ENCODE assay signal across 27 cellular contexts in genomic region chr3:117485841-117486240, GRCh38.
DNase-seq lines count a peak whose midpoint lies in the region; ATAC-seq lines count a peak whose summit lies in the region.
"Had no signal": no experiment of that assay in that cellular context is flagged by ENCODE, and none has a peak within 500 bp of the region (broad histone marks: within the 10 kb centered on the region; RNA-seq: fewer than 3 reads in every experiment).

No MANE protein-coding gene starts in this region.

- no peak overlapping the region for H3K27ac ChIP-seq in Karpas-422 (ENCODE audit: low read length)
- H3K27ac ChIP-seq: HL-60, SJCRH30 had no signal

- H3K79me2 ChIP-seq in Karpas-422 (ENCODE audit: low read length), result no peaks in the 10 kb centered on the region

- no peaks in the 10 kb centered on the region for H3K9me3 ChIP-seq in Karpas-422 (ENCODE audit: low read length)
- H3K9me3 ChIP-seq: SJCRH30 had no signal

- no peak for DNase-seq in T1000 (lab: John Stamatoyannopoulos, UW)
- DNase-seq in GDM1 (lab: John Stamatoyannopoulos, UW), result no peak
- no peak for DNase-seq in activated naive CD4-positive, alpha-beta T cell treated with anti-CD3 and anti-CD28 coated beads, Interleukin-2, amount 50 U/mL, for 16 hours
- no peak for DNase-seq in Karpas-422
- DNase-seq: activated CD4-positive, alpha-beta T cell treated with anti-CD3 and anti-CD28 coated beads, Interleukin-2, amount 50 U/mL, for 48 hours; activated naive CD4-positive, alpha-beta T cell treated with anti-CD3 and anti-CD28 coated beads, Interleukin-2, amount 10 ng/mL, durations not matched to agents 7 days and 5 days; AML-193; amniotic stem cell; CD4-positive, alpha-beta memory T cell; DMS 273 treated with DMSO at 0.1 percent for 48 hours; GOT3; HFFc6; left ventricle myocardium superior; NCI-H1048; NCI-H187; NCI-H526 treated with DMSO at 0.1 percent for 48 hours; SJCRH30; stimulated activated CD4-positive, alpha-beta T cell treated with anti-CD3 and anti-CD28 coated beads, Interleukin-4, amount 100 ng/mL, for 4 hours; substantia nigra had no signal

- H3K27me3 ChIP-seq in Karpas-422 (ENCODE audit: low read length), result no peaks in the 10 kb centered on the region
- H3K27me3 ChIP-seq: SJCRH30 had no signal

- H2AFZ ChIP-seq in Karpas-422 (ENCODE audit: low read length), result no peak overlapping the region

- H3K4me3 ChIP-seq in Karpas-422 (ENCODE audit: low read length), result no peak overlapping the region
- H3K4me3 ChIP-seq: SJCRH30 had no signal

- no peaks in the 10 kb centered on the region for H3K36me3 ChIP-seq in Karpas-422 (ENCODE audit: insufficient read depth, low read length)
- H3K36me3 ChIP-seq: SJCRH30 had no signal

- no peak overlapping the region for H3K4me2 ChIP-seq in Karpas-422 (ENCODE audit: low read depth, low read length, poor library complexity, severe bottlenecking)

- no peak overlapping the region for H3K9ac ChIP-seq in Karpas-422 (ENCODE audit: low read length)

- H4K20me1 ChIP-seq in Karpas-422 (ENCODE audit: insufficient read depth, low read depth, low read length), result no peaks in the 10 kb centered on the region

- H3K4me1 ChIP-seq in Karpas-422 (ENCODE audit: low read length), result no peaks in the 10 kb centered on the region

- H3K9me2 ChIP-seq in Karpas-422 (replicated peaks; ENCODE audit: insufficient read depth, low read length), result no peaks in the 10 kb centered on the region

- ATAC-seq in GM18511 (IDR thresholded peaks at IDR 0.05; ENCODE audit: unreplicated experiment) (peak; percentile 42), GM19023 (IDR thresholded peaks at IDR 0.05; ENCODE audit: unreplicated experiment) (peak; percentile 42), GM21619 (IDR thresholded peaks at IDR 0.05; ENCODE audit: unreplicated experiment) (peak; percentile 57), HG03460 (IDR thresholded peaks at IDR 0.05; ENCODE audit: unreplicated experiment) (peak; percentile 46)
- ATAC-seq: activated CD4-positive, CD25-positive, alpha-beta regulatory T cell treated with anti-CD3 and anti-CD28 coated beads, Interleukin-2, amount 50 U/mL, for 24 hours; left ventricle myocardium superior; sciatic nerve; stimulated activated memory B cell treated with anti-CD40 and anti-IgM and Interleukin-4, amounts not matched to agents 10 μg/mL and 1 μg/mL and 100 μg/mL, for 72 hours had no signal
